In the genomic region with DNA sequence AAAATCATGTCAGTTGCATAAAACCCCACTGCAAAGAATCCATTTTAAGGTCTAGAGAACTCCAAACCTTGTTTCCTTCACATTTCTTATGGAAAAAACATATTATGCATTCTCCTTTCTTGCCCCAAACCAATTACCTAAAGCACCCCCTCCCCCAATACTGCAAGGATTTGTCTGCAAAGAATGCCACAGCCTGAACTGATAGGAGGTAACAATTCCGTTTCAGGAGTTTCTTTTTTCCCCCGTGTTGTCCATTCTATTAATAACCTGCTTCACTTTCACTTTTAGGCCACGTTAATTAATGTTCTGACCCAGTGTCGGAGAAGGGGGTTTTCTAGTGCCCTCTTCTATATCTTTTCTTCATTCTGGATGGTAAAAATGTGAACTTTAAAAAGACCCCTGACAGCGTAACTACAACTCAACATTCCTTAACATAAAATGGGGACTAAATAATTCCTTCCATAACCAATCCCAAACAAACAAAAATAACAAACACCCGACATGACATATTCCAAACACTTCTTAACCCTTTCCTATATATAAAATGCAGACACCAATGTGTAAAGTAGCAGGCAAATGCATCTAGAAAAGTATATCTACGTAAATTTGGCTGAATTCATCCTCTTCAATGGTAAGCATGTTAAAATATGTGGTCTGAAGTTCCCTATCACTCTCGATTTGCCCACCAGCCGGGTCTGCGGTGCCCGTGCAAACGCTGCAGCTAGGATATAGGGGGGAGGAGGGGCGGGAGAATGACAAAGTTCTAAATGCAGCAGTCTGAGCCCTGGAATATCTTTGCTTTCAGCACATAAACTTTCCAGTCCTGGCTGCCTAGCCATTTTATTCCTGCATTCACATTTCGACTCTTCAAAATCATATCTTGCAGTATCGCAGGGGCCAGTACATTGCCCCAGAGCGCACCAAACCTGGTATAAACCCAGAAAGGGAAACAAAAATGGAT, we compare ENCODE assay signal across 1 cellular context.
TF ChIP-seq lines count a peak whose summit lies in the region.

No MANE protein-coding gene starts in this region.

TF ChIP-seq in K562, 482 proteins besides CTCF, POLR2A, EP300 and RAD21 (continued from another document):
- TF ChIP-seq, protein P1, sequence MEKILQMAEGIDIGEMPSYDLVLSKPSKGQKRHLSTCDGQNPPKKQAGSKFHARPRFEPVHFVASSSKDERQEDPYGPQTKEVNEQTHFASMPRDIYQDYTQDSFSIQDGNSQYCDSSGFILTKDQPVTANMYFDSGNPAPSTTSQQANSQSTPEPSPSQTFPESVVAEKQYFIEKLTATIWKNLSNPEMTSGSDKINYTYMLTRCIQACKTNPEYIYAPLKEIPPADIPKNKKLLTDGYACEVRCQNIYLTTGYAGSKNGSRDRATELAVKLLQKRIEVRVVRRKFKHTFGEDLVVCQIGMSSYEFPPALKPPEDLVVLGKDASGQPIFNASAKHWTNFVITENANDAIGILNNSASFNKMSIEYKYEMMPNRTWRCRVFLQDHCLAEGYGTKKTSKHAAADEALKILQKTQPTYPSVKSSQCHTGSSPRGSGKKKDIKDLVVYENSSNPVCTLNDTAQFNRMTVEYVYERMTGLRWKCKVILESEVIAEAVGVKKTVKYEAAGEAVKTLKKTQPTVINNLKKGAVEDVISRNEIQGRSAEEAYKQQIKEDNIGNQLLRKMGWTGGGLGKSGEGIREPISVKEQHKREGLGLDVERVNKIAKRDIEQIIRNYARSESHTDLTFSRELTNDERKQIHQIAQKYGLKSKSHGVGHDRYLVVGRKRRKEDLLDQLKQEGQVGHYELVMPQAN (IDR thresholded peaks at IDR 0.05; ENCODE audit: borderline replicate concordance) = no peak
